Comparison of ENCODE assay signal across 31 cellular contexts in the genomic region with DNA sequence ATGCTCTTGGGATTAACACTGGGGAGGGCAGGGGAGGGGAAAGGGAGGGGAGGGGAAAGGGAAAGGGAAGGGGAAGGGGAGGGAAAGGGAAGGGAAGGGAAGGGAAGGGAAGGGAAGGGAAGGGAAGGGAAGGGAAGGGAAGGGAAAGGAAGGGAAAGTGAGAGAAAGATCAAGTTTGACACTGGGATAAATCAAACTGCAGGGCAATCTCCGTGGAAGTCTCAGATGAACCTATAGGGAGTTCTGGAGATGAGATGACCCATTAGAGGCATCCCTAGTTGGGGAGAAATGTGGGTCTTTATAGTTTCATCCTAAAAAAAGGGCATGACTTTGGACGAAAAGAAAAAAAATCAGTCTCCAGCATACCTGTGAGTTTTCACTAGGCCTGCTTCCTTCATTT. TPM values are rescaled to one million over a fixed set of nuclear protein-coding genes. Genes with fewer than 3 reads are reported as not detected.
"Had no signal": no experiment of that assay in that cellular context is flagged by ENCODE, and none has a peak within 500 bp of the region (broad histone marks: within the 10 kb centered on the region; RNA-seq: fewer than 3 reads in every experiment).

No MANE protein-coding gene starts in this region.

- H3K9me3 Mint-ChIP-seq: dendritic cell treated with granulocyte-macrophage colony-stimulating factor and Interleukin-4, amounts not matched to agents 40 ng/mL and 50 ng/mL, for 4 days; effector memory CD8-positive, alpha-beta T cell had no signal

- H3K36me3 Mint-ChIP-seq: mesothelial cell of epicardium had no signal

- DNase-seq: colonic mucosa; cortex of kidney; effector CD8-positive, alpha-beta T cell; effector memory CD8-positive, alpha-beta T cell; endodermal cell; erythroblast; esophagus squamous epithelium; foreskin fibroblast; foreskin melanocyte; gastrocnemius medialis; glutamatergic neuron; head of caudate nucleus; heart right ventricle; hippocampal formation; left cardiac atrium; left lung; left ventricle myocardium superior; lower lobe of right lung; mesenchymal stem cell; mucosa of descending colon had no signal

- ATAC-seq: effector memory CD8-positive, alpha-beta T cell; esophagus mucosa; gastrocnemius medialis; heart right ventricle; left cardiac atrium; left lung; left ventricle myocardium superior; lower lobe of right lung; mucosa of descending colon had no signal

- H3K27ac Mint-ChIP-seq: dendritic cell treated with granulocyte-macrophage colony-stimulating factor and Interleukin-4, amounts not matched to agents 40 ng/mL and 50 ng/mL, for 4 days; effector memory CD8-positive, alpha-beta T cell; endodermal cell; mesothelial cell of epicardium had no signal

- H3K4me1 Mint-ChIP-seq: endodermal cell had no signal

- H3K4me3 Mint-ChIP-seq: dendritic cell treated with granulocyte-macrophage colony-stimulating factor and Interleukin-4, amounts not matched to agents 40 ng/mL and 50 ng/mL, for 4 days; effector memory CD8-positive, alpha-beta T cell; endodermal cell; mesothelial cell of epicardium had no signal

RNA-seq across cellular contexts. Expression of a gene that starts 2.2 kb away (rescaled TPM):
- total RNA-seq: colonic mucosa, dermis microvascular lymphatic vessel endothelial cell, endodermal cell, esophagus mucosa, esophagus squamous epithelium, gastrocnemius medialis, glomerular endothelial cell, heart right ventricle, kidney epithelial cell, left cardiac atrium, left lung, left ventricle myocardium superior, lower lobe of right lung, lung microvascular endothelial cell, mesenteric fat pad, mesothelial cell of epicardium, mucosa of descending colon, myocyte had no signal
- polyA plus RNA-seq: heart right ventricle, keratinocyte had no signal

RNA-seq across cellular contexts. Expression of a gene that starts 3.6 kb away (rescaled TPM):
- total RNA-seq: colonic mucosa, dermis microvascular lymphatic vessel endothelial cell, endodermal cell, esophagus mucosa, gastrocnemius medialis, glomerular endothelial cell, heart right ventricle, kidney epithelial cell, left cardiac atrium, left lung, left ventricle myocardium superior, lower lobe of right lung, lung microvascular endothelial cell, mesenteric fat pad, mesothelial cell of epicardium, mucosa of descending colon, myocyte had no signal
- polyA plus RNA-seq: heart right ventricle, keratinocyte had no signal

RNA-seq across cellular contexts. Expression of a gene that starts 16.6 kb away (rescaled TPM):
- total RNA-seq: colonic mucosa, dermis microvascular lymphatic vessel endothelial cell, endodermal cell, esophagus mucosa, esophagus squamous epithelium, gastrocnemius medialis, glomerular endothelial cell, heart right ventricle, kidney epithelial cell, left cardiac atrium, left lung, left ventricle myocardium superior, lower lobe of right lung, lung microvascular endothelial cell, mesenteric fat pad, mesothelial cell of epicardium, mucosa of descending colon, myocyte had no signal
- polyA plus RNA-seq: heart right ventricle, keratinocyte had no signal

RNA-seq across cellular contexts. Expression of a gene that starts 18.6 kb away (rescaled TPM):
- total RNA-seq: colonic mucosa, dermis microvascular lymphatic vessel endothelial cell, endodermal cell, esophagus mucosa, esophagus squamous epithelium, gastrocnemius medialis, glomerular endothelial cell, heart right ventricle, kidney epithelial cell, left cardiac atrium, left lung, left ventricle myocardium superior, lower lobe of right lung, lung microvascular endothelial cell, mesenteric fat pad, mesothelial cell of epicardium, mucosa of descending colon, myocyte had no signal
- polyA plus RNA-seq: heart right ventricle, keratinocyte had no signal

RNA-seq across cellular contexts. Expression of a gene that starts 19.7 kb away (rescaled TPM):
- total RNA-seq: colonic mucosa, dermis microvascular lymphatic vessel endothelial cell, endodermal cell, esophagus mucosa, esophagus squamous epithelium, gastrocnemius medialis, glomerular endothelial cell, heart right ventricle, kidney epithelial cell, left cardiac atrium, left lung, left ventricle myocardium superior, lower leg skin, lower lobe of right lung, lung microvascular endothelial cell, mesenteric fat pad, mesothelial cell of epicardium, mucosa of descending colon, myocyte had no signal
- polyA plus RNA-seq: heart right ventricle, keratinocyte had no signal
